ENCODE assay signal across 1 cellular context in the genomic region with DNA sequence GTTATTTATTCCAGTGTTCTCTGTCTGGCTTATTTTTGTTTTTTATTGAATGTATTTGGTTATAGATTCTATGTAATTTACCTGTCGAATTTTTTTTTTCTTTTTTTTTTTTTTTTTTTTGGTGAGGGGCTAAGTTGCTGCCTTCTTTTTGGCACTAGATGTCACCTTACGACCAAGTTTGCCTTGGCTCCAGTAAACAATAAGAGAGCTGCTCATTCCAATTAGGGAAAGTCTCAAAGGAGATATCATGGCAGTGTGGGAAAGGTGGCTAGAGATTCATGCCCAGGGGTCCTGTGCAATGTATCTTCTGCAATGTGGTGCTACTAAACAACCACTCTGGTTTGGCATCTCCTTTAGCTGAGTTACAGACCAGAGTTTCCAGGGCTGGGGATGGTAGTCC.
TF ChIP-seq lines count a peak whose summit lies in the region.

No MANE protein-coding gene starts in this region.

TF ChIP-seq in GM23338, 12 proteins besides CTCF, POLR2A, EP300 and RAD21:
- TF ChIP-seq, protein P1, sequence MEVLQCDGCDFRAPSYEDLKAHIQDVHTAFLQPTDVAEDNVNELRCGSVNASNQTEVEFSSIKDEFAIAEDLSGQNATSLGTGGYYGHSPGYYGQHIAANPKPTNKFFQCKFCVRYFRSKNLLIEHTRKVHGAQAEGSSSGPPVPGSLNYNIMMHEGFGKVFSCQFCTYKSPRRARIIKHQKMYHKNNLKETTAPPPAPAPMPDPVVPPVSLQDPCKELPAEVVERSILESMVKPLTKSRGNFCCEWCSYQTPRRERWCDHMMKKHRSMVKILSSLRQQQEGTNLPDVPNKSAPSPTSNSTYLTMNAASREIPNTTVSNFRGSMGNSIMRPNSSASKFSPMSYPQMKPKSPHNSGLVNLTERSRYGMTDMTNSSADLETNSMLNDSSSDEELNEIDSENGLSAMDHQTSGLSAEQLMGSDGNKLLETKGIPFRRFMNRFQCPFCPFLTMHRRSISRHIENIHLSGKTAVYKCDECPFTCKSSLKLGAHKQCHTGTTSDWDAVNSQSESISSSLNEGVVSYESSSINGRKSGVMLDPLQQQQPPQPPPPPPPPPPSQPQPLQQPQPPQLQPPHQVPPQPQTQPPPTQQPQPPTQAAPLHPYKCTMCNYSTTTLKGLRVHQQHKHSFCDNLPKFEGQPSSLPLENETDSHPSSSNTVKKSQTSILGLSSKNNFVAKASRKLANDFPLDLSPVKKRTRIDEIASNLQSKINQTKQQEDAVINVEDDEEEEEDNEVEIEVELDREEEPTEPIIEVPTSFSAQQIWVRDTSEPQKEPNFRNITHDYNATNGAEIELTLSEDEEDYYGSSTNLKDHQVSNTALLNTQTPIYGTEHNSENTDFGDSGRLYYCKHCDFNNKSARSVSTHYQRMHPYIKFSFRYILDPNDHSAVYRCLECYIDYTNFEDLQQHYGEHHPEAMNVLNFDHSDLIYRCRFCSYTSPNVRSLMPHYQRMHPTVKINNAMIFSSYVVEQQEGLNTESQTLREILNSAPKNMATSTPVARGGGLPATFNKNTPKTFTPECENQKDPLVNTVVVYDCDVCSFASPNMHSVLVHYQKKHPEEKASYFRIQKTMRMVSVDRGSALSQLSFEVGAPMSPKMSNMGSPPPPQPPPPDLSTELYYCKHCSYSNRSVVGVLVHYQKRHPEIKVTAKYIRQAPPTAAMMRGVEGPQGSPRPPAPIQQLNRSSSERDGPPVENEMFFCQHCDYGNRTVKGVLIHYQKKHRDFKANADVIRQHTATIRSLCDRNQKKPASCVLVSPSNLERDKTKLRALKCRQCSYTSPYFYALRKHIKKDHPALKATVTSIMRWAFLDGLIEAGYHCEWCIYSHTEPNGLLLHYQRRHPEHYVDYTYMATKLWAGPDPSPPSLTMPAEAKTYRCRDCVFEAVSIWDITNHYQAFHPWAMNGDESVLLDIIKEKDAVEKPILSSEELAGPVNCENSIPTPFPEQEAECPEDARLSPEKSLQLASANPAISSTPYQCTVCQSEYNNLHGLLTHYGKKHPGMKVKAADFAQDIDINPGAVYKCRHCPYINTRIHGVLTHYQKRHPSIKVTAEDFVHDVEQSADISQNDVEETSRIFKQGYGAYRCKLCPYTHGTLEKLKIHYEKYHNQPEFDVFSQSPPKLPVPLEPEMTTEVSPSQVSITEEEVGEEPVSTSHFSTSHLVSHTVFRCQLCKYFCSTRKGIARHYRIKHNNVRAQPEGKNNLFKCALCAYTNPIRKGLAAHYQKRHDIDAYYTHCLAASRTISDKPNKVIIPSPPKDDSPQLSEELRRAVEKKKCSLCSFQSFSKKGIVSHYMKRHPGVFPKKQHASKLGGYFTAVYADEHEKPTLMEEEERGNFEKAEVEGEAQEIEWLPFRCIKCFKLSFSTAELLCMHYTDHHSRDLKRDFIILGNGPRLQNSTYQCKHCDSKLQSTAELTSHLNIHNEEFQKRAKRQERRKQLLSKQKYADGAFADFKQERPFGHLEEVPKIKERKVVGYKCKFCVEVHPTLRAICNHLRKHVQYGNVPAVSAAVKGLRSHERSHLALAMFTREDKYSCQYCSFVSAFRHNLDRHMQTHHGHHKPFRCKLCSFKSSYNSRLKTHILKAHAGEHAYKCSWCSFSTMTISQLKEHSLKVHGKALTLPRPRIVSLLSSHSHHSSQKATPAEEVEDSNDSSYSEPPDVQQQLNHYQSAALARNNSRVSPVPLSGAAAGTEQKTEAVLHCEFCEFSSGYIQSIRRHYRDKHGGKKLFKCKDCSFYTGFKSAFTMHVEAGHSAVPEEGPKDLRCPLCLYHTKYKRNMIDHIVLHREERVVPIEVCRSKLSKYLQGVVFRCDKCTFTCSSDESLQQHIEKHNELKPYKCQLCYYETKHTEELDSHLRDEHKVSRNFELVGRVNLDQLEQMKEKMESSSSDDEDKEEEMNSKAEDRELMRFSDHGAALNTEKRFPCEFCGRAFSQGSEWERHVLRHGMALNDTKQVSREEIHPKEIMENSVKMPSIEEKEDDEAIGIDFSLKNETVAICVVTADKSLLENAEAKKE (CRISPR knock-in tag; IDR thresholded peaks at IDR 0.05) = no peak
TF ChIP-seq in GM23338: peak in this region for 0.
